27 cellular contexts compared by ENCODE assay signal in the genomic region with DNA sequence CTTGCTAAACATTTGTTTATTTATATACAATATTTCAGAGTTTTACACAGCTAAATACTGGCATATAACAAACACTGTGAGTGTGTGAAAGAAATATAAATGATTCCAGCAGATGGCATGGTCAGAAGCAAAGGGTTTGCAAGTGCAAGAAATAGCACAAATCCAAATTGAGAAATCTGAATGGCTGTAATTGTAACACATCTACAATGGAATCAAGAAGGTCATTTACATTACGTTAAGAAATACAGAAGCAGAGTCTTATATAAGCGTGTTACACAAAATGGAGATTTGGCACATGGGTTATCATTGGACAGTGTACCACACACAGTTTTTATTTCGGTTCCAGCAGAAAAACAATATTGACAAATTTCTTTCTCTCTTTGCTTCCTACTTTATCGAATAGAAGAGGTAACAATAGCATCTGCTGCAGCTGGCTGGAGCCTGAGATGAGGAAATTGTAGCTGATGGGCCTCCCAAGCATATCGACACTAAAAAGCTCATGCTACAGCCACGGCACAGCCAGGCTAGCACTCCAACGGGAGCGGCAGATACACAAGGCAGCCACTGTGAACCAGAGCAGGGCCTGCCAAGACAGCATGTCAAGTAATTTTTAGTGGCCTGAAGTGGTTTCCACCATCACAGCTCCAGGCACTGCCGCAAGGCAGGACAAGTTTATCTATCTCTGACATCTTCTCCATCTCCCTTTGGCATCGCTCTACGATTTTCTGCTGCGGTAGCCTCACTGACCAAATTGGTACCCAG.
DNase-seq lines count a peak whose midpoint lies in the region; ATAC-seq lines count a peak whose summit lies in the region.
"Had no signal": no experiment of that assay in that cellular context is flagged by ENCODE, and none has a peak within 500 bp of the region (broad histone marks: within the 10 kb centered on the region; RNA-seq: fewer than 3 reads in every experiment).

No MANE protein-coding gene starts in this region.

- peak overlapping the region; percentile 7 for H3K27ac Mint-ChIP-seq in stimulated activated effector memory CD8-positive, alpha-beta T cell treated with anti-CD3 and anti-CD28 coated beads, Interleukin-12 subunit alpha, Interleukin-12 subunit beta, amount 100 ng/mL, for 72 hours
- H3K27ac Mint-ChIP-seq in activated CD4-positive, alpha-beta T cell treated with anti-CD3 and anti-CD28 coated beads, Interleukin-2, amount 10 ng/mL, durations not matched to agents 24 days and 14 days, result no peak overlapping the region
- H3K27ac Mint-ChIP-seq: activated CD8-positive, alpha-beta T cell treated with anti-CD3 and anti-CD28 coated beads for 36 hours; effector memory CD8-positive, alpha-beta T cell; progenitor cell of endocrine pancreas had no signal

- DNase-seq in amygdala (lab: John Stamatoyannopoulos, UW) (peak in 49 of 56 donors; percentile 2 to 64 (median 23)), NCI-H345 (lab: John Stamatoyannopoulos, UW) (no peak)
- DNase-seq in stimulated activated effector memory CD8-positive, alpha-beta T cell treated with anti-CD3 and anti-CD28 coated beads, Interleukin-12 subunit alpha, Interleukin-12 subunit beta, amount 100 ng/mL, for 72 hours (ENCODE audit: low spot score in 2 of 2), result no peak
- DNase-seq in activated CD4-positive, alpha-beta T cell treated with anti-CD3 and anti-CD28 coated beads, Interleukin-2, amount 10 ng/mL, durations not matched to agents 24 days and 14 days, result no peak
- DNase-seq: activated CD4-positive, alpha-beta T cell treated with anti-CD3 and anti-CD28 coated beads for 1 hour; activated CD8-positive, alpha-beta memory T cell treated with anti-CD3 and anti-CD28 coated beads, Interleukin-2, amount 50 U/mL, for 48 hours; activated naive CD4-positive, alpha-beta T cell treated with anti-CD3 and anti-CD28 coated beads, Interleukin-2, amount 50 U/mL, for 16 hours; effector memory CD8-positive, alpha-beta T cell; EL; H7; NCI-H1105 treated with DMSO at 0.1 percent for 48 hours; NCI-H187 treated with DMSO at 0.1 percent for 48 hours; NCI-H2171; NCI-H510A; stimulated activated CD4-positive, alpha-beta T cell treated with anti-CD3 and anti-CD28 coated beads, Interleukin-4, amount 100 ng/mL, for 4 hours; upper lobe of left lung had no signal

- H3K4me1 Mint-ChIP-seq in stimulated activated effector memory CD8-positive, alpha-beta T cell treated with anti-CD3 and anti-CD28 coated beads, Interleukin-12 subunit alpha, Interleukin-12 subunit beta, amount 100 ng/mL, for 72 hours, result peaks cover 12% of the 10 kb centered on the region
- peaks cover 7% of the 10 kb centered on the region for H3K4me1 Mint-ChIP-seq in activated CD4-positive, alpha-beta T cell treated with anti-CD3 and anti-CD28 coated beads, Interleukin-2, amount 10 ng/mL, durations not matched to agents 24 days and 14 days

- H3K36me3 Mint-ChIP-seq in stimulated activated effector memory CD8-positive, alpha-beta T cell treated with anti-CD3 and anti-CD28 coated beads, Interleukin-12 subunit alpha, Interleukin-12 subunit beta, amount 100 ng/mL, for 72 hours, result no peaks in the 10 kb centered on the region
- no peaks in the 10 kb centered on the region for H3K36me3 Mint-ChIP-seq in activated CD4-positive, alpha-beta T cell treated with anti-CD3 and anti-CD28 coated beads, Interleukin-2, amount 10 ng/mL, durations not matched to agents 24 days and 14 days (ENCODE audit: low read depth)

- intact Hi-C loops in activated CD4-positive, alpha-beta T cell treated with anti-CD3 and anti-CD28 coated beads, Interleukin-2, amount 10 ng/mL, durations not matched to agents 24 days and 14 days (cut with micrococcal nuclease), result no loop called here

- H3K27me3 ChIP-seq in layer of hippocampus (ENCODE audit: control insufficient read depth, insufficient read depth, low read length), result no peaks in the 10 kb centered on the region
- H3K27me3 ChIP-seq: BLaER1, breast epithelium, upper lobe of left lung had no signal

- no peaks in the 10 kb centered on the region for H3K9me3 Mint-ChIP-seq in stimulated activated effector memory CD8-positive, alpha-beta T cell treated with anti-CD3 and anti-CD28 coated beads, Interleukin-12 subunit alpha, Interleukin-12 subunit beta, amount 100 ng/mL, for 72 hours
- H3K9me3 Mint-ChIP-seq in activated CD4-positive, alpha-beta T cell treated with anti-CD3 and anti-CD28 coated beads, Interleukin-2, amount 10 ng/mL, durations not matched to agents 24 days and 14 days, result no peaks in the 10 kb centered on the region
- H3K9me3 Mint-ChIP-seq: activated CD8-positive, alpha-beta T cell treated with anti-CD3 and anti-CD28 coated beads for 36 hours; activated T-helper 2 cell treated with anti-CD3 and anti-CD28 coated beads, Interferon-gamma antibody, Interleukin-2, Interleukin-4, amounts not matched to agents 10 μg/mL and 5 μg/mL and 100 μg/mL, durations not matched to agents 14 hours and 24 hours and 36 hours; effector memory CD8-positive, alpha-beta T cell had no signal

- no peaks in the 10 kb centered on the region for H3K27me3 Mint-ChIP-seq in activated CD4-positive, alpha-beta T cell treated with anti-CD3 and anti-CD28 coated beads, Interleukin-2, amount 10 ng/mL, durations not matched to agents 24 days and 14 days
- H3K27me3 Mint-ChIP-seq: activated CD8-positive, alpha-beta T cell treated with anti-CD3 and anti-CD28 coated beads for 36 hours; effector memory CD8-positive, alpha-beta T cell; progenitor cell of endocrine pancreas had no signal

- H3K27ac ChIP-seq in cingulate gyrus (ENCODE audit: low read depth, low read length) (peak overlapping the region; percentile 85), layer of hippocampus (ENCODE audit: low read depth, low read length) (peak overlapping the region; percentile 70)
- H3K27ac ChIP-seq: BLaER1, breast epithelium, coronary artery, upper lobe of left lung had no signal

- no peak for ATAC-seq in stimulated activated effector memory CD8-positive, alpha-beta T cell treated with anti-CD3 and anti-CD28 coated beads, Interleukin-12 subunit alpha, Interleukin-12 subunit beta, amount 100 ng/mL, for 72 hours
- no peak for ATAC-seq in HG03457 (IDR thresholded peaks at IDR 0.05; ENCODE audit: unreplicated experiment)
- ATAC-seq: effector memory CD8-positive, alpha-beta T cell; left lobe of liver; sciatic nerve had no signal

- H3K4me3 Mint-ChIP-seq in stimulated activated effector memory CD8-positive, alpha-beta T cell treated with anti-CD3 and anti-CD28 coated beads, Interleukin-12 subunit alpha, Interleukin-12 subunit beta, amount 100 ng/mL, for 72 hours, result no peak overlapping the region
- no peak overlapping the region for H3K4me3 Mint-ChIP-seq in activated CD4-positive, alpha-beta T cell treated with anti-CD3 and anti-CD28 coated beads, Interleukin-2, amount 10 ng/mL, durations not matched to agents 24 days and 14 days
- H3K4me3 Mint-ChIP-seq: activated CD8-positive, alpha-beta T cell treated with anti-CD3 and anti-CD28 coated beads for 36 hours; effector memory CD8-positive, alpha-beta T cell had no signal

Comparison
In these comparisons a context has a peak if more than half of its experiments do, and no peak if none do; other contexts are left out.
1. DNase-seq: peak in amygdala (49 of 56); none in stimulated activated effector memory CD8-positive, alpha-beta T cell treated with anti-CD3 and anti-CD28 coated beads, Interleukin-12 subunit alpha, Interleukin-12 subunit beta, amount 100 ng/mL, for 72 hours (0 of 2), NCI-H345 (single experiment) and activated CD4-positive, alpha-beta T cell treated with anti-CD3 and anti-CD28 coated beads, Interleukin-2, amount 10 ng/mL, durations not matched to agents 24 days and 14 days (single experiment).